23 cellular contexts compared by ENCODE assay signal in the genomic region with DNA sequence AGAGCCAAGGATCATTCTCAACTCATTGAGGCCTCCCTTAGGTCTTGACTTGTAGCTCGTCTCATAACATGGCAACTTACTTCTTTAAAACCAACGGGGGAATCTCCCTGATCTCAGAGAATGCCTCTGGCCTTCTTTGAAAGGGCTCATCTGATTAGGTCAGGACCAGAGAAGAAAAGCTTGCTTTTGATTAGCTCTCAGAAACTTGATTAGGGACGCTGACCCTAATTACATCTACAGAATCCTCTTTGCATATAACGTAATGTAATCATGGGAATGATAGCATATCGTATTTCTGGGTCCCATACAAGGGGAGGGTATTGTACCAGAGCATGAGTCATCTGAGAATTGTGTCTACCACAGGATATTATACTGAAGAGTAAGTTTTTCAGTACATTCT.
"Had no signal": no experiment of that assay in that cellular context is flagged by ENCODE, and none has a peak within 500 bp of the region (broad histone marks: within the 10 kb centered on the region; RNA-seq: fewer than 3 reads in every experiment).

No MANE protein-coding gene starts in this region.

- H3K36me3 ChIP-seq: adrenal gland, colonic mucosa, esophagus squamous epithelium, ovary, right atrium auricular region, spleen had no signal

- H3K4me3 ChIP-seq: adrenal gland, ascending aorta, colonic mucosa, dorsolateral prefrontal cortex, esophagus squamous epithelium, heart right ventricle, ovary, psoas muscle, right atrium auricular region, spleen, upper lobe of left lung had no signal

- DNase-seq: activated CD4-positive, alpha-beta T cell treated with anti-CD3 and anti-CD28 coated beads, Interleukin-2, amount 50 U/mL, for 1 hour; activated CD8-positive, alpha-beta T cell treated with anti-CD3 and anti-CD28 coated beads, Interleukin-2, amount 10 ng/mL, durations not matched to agents 7 days and 5 days; adrenal gland; colonic mucosa; dorsolateral prefrontal cortex; effector memory CD8-positive, alpha-beta T cell; esophagus squamous epithelium; heart right ventricle; left colon; ovary; psoas muscle; spleen; stimulated activated CD4-positive, alpha-beta T cell treated with anti-CD3 and anti-CD28 coated beads, Interleukin-4, amount 100 ng/mL, for 1 hour; stimulated activated naive CD4-positive, alpha-beta T cell treated with Interleukin-2 at 50 U/mL for 16 hours; upper lobe of left lung had no signal

- H3K9me3 ChIP-seq: adrenal gland, ascending aorta, colonic mucosa, esophagus squamous epithelium, ovary, right atrium auricular region, spleen, upper lobe of left lung had no signal

- ATAC-seq: activated CD4-positive, CD25-positive, alpha-beta regulatory T cell treated with anti-CD3 and anti-CD28 coated beads, Interleukin-2, amount 50 U/mL, for 24 hours; activated CD8-positive, alpha-beta T cell treated with anti-CD3 and anti-CD28 coated beads, Interleukin-2, amount 10 ng/mL, durations not matched to agents 7 days and 5 days; activated T-helper 17 cell treated with anti-CD3 and anti-CD28 coated beads, Interleukin-2, amount 50 U/mL, for 72 hours; effector memory CD8-positive, alpha-beta T cell; heart right ventricle; left colon; natural killer cell treated with Interleukin-12 subunit alpha and Interleukin-12 subunit beta and Interleukin-15 and Interleukin-18, amount 100 ng/mL, for 72 hours; psoas muscle had no signal

- H3K27ac ChIP-seq: adrenal gland, ascending aorta, colonic mucosa, dorsolateral prefrontal cortex, esophagus squamous epithelium, heart right ventricle, ovary, psoas muscle, right atrium auricular region, spleen, upper lobe of left lung, VCaP had no signal

- H3K27me3 ChIP-seq: adrenal gland, ascending aorta, colonic mucosa, dorsolateral prefrontal cortex, esophagus squamous epithelium, heart right ventricle, ovary, right atrium auricular region, spleen, upper lobe of left lung had no signal

- FAIRE-seq: bronchial epithelial cell, keratinocyte had no signal

- H3K4me1 ChIP-seq: adrenal gland, ascending aorta, colonic mucosa, esophagus squamous epithelium, psoas muscle, right atrium auricular region, spleen, upper lobe of left lung had no signal
